In the genomic region with DNA sequence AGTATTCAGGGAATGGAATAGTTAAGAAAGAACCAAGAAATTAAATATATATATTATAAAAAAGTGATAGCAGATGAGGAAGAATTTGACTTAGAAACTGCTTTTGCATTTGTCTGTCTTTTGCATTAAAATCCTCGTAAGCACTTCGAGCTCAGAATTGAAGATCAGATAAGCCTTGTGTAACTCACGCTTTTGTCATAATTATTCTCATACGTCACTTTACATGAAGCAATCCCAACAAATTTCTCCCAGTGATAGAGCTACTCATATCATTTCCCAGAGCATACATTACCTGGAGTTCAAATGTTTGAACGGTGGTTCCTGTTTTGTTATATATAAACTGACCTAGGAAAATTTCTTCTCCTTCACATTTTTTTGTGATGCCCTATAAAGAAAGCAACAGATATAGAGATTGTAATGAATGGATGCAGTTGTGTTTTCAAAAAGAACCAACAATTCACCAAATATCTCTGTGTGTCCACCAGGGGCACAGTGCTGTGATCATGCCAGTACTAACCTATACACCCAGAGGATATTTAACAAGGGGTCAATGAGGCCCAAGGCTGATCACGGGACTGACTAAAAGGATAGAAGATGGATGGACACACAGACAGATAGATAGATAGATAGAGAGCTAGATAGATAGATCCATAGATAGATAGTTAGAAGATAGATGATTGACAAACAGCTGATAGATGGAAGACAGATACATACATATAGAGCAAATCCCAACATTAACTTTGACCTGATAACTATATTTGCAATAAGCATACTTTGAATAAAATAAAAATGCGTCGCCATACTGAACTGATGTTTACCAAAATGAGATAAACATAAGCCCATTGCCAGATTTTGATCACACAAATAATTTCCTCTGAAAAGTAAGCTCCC, we compare ENCODE assay signal across 13 cellular contexts. TPM values are rescaled to one million over a fixed set of nuclear protein-coding genes. Genes with fewer than 3 reads are reported as not detected.
DNase-seq lines count a peak whose midpoint lies in the region; ATAC-seq and TF ChIP-seq lines count a peak whose summit lies in the region.
"Had no signal": no experiment of that assay in that cellular context is flagged by ENCODE, and none has a peak within 500 bp of the region (broad histone marks: within the 10 kb centered on the region; RNA-seq: fewer than 3 reads in every experiment).

No MANE protein-coding gene starts in this region.

- no peak for TF ChIP-seq EP300 in SK-N-SH (IDR thresholded peaks at IDR 0.05; ENCODE audit: borderline replicate concordance in 1 of 2, low read depth in 1 of 2, low read length in 1 of 2)

- H3K27ac Mint-ChIP-seq in glutamatergic neuron (ENCODE audit: unreplicated experiment) = no peak overlapping the region

- H4K20me1 ChIP-seq in SK-N-SH (ENCODE audit: insufficient read depth) = no peaks in the 10 kb centered on the region

- H3K9ac ChIP-seq in SK-N-SH = no peak overlapping the region

- H3K36me3 Mint-ChIP-seq in glutamatergic neuron (ENCODE audit: unreplicated experiment) = no peaks in the 10 kb centered on the region

- H3F3A ChIP-seq in SK-N-SH (replicated peaks; ENCODE audit: insufficient read depth) = peaks cover 5% of the 10 kb centered on the region

- H2AFZ ChIP-seq in SK-N-SH (ENCODE audit: low read depth) = no peak overlapping the region

- peaks cover 2% of the 10 kb centered on the region for H3K9me3 Mint-ChIP-seq in glutamatergic neuron (ENCODE audit: unreplicated experiment)

- H3K4me1 Mint-ChIP-seq in glutamatergic neuron (ENCODE audit: low read depth, unreplicated experiment) = peaks cover 23% of the 10 kb centered on the region

- no peaks in the 10 kb centered on the region for H3K79me2 ChIP-seq in SK-N-SH (ENCODE audit: insufficient read depth)

- no peaks in the 10 kb centered on the region for H3K27me3 Mint-ChIP-seq in glutamatergic neuron (ENCODE audit: unreplicated experiment)

- H3K4me3 ChIP-seq in BE2C (ENCODE audit: low read depth, low read length) (no peak overlapping the region), HFF-Myc (replicated peaks; ENCODE audit: low read depth, low read length) (no peak overlapping the region), SK-N-SH (ENCODE audit: low read depth in 2 of 2, low read length in 1 of 2) (no peak overlapping the region)
- H3K4me3 ChIP-seq: lower lobe of right lung, vagina had no signal

- no peak for ATAC-seq in HG02642 (IDR thresholded peaks at IDR 0.05; ENCODE audit: poor library complexity, unreplicated experiment)
- ATAC-seq: lower lobe of right lung had no signal

- no peak overlapping the region for H3K4me2 ChIP-seq in SK-N-SH

- DNase-seq in BE2C (no peak), HFF-Myc (ENCODE audit: extremely low read depth, low read depth) (no peak), SK-N-SH (peak; percentile 56), glutamatergic neuron (peak; percentile 25), NCI-H510A (lab: John Stamatoyannopoulos, UW) (no peak), SIG-M5 (lab: John Stamatoyannopoulos, UW) (no peak)
- no peak for DNase-seq in activated CD4-positive, alpha-beta T cell treated with anti-CD3 and anti-CD28 coated beads, Interleukin-2, amount 50 U/mL, for 1 hour
- DNase-seq: lower lobe of right lung; NCI-H1436; stimulated activated CD4-positive, alpha-beta T cell treated with anti-CD3 and anti-CD28 coated beads, Interleukin-2, amount 100 ng/mL, for 48 hours had no signal

- H3K4me1 ChIP-seq in BE2C = no peaks in the 10 kb centered on the region
- no peaks in the 10 kb centered on the region; a peak in 1 of 4 replicates for H3K4me1 ChIP-seq in SK-N-SH (ENCODE audit: control insufficient read depth in 1 of 2, insufficient read depth in 2 of 2, low read depth in 1 of 2, low read length in 1 of 2)
- H3K4me1 ChIP-seq: vagina had no signal

- H3K9me2 ChIP-seq in SK-N-SH = no peaks in the 10 kb centered on the region

- H3K27ac ChIP-seq in SK-N-SH (ENCODE audit: low read depth in 2 of 2, low read length in 1 of 2) = no peak overlapping the region
- H3K27ac ChIP-seq: lower lobe of right lung, vagina had no signal

- H3K9me3 ChIP-seq in BE2C (no peaks in the 10 kb centered on the region), SK-N-SH (no peaks in the 10 kb centered on the region)
- H3K9me3 ChIP-seq: lower lobe of right lung, vagina had no signal

- no peaks in the 10 kb centered on the region for H3K27me3 ChIP-seq in BE2C
- no peaks in the 10 kb centered on the region; the same call in 1 of the 2 replicates for H3K27me3 ChIP-seq in SK-N-SH (ENCODE audit: insufficient read depth)
- H3K27me3 ChIP-seq: vagina had no signal

- CTCF ChIA-PET in SK-N-SH (lab: Yijun Ruan, JAX) = interaction anchor here (0.8 to 2.3 kb wide), 15 partner anchors 10 to 166 kb away, joined by 3 to 18 read pairs (median 4); no protein-coding TSS in a partner anchor

- no peak for TF ChIP-seq RAD21 in SK-N-SH (IDR thresholded peaks at IDR 0.05; ENCODE audit: low read length)

- TF ChIP-seq CTCF in BE2C (IDR thresholded peaks at IDR 0.05; ENCODE audit: low read depth, low read length) = peak; percentile 64
- peak; percentile 30 for TF ChIP-seq CTCF in HFF-Myc (IDR thresholded peaks at IDR 0.05; ENCODE audit: low read depth, low read length, missing control alignments)
- TF ChIP-seq CTCF in SK-N-SH (IDR thresholded peaks at IDR 0.05) = peak; percentile 66
- TF ChIP-seq CTCF in glutamatergic neuron (IDR thresholded peaks at IDR 0.05; ENCODE audit: partially characterized antibody, unreplicated experiment) = peak; percentile 59

- WGBS in SK-N-SH (ENCODE audit: low lambda C conversion rate) = 77% methylated on average over 8 of the region's 8 CpGs

- H3K4me3 Mint-ChIP-seq in glutamatergic neuron (ENCODE audit: unreplicated experiment) = no peak overlapping the region

- POLR2A ChIA-PET in SK-N-SH (lab: Yijun Ruan, JAX) = no interaction called here

- H3K36me3 ChIP-seq in BE2C (no peaks in the 10 kb centered on the region), SK-N-SH (replicated peaks in 1 of 2; ENCODE audit: control insufficient read depth in 1 of 2, insufficient read depth in 2 of 2, low read length in 1 of 2) (no peaks in the 10 kb centered on the region)
- H3K36me3 ChIP-seq: lower lobe of right lung, vagina had no signal

TF ChIP-seq in SK-N-SH, 30 proteins besides CTCF, POLR2A, EP300 and RAD21:
- TF ChIP-seq RFX5 (IDR thresholded peaks at IDR 0.05; ENCODE audit: low read length) (no peak), NFIC (IDR thresholded peaks at IDR 0.05; ENCODE audit: borderline replicate concordance) (no peak)
- TF ChIP-seq, protein P1, sequence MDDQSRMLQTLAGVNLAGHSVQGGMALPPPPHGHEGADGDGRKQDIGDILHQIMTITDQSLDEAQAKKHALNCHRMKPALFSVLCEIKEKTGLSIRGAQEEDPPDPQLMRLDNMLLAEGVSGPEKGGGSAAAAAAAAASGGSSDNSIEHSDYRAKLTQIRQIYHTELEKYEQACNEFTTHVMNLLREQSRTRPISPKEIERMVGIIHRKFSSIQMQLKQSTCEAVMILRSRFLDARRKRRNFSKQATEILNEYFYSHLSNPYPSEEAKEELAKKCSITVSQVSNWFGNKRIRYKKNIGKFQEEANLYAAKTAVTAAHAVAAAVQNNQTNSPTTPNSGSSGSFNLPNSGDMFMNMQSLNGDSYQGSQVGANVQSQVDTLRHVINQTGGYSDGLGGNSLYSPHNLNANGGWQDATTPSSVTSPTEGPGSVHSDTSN (IDR thresholded peaks at IDR 0.05) = no peak

RNA-seq across cellular contexts. Expression of a gene that starts 9.3 kb away (rescaled TPM):
- 27.7 TPM for polyA plus RNA-seq in BE2C (2012; ENCODE audit: insufficient read depth, insufficient read length, low read depth)
- polyA plus RNA-seq in SK-N-SH (2012; rRNA removed) = 17.8 and 22.9 TPM in 2 replicates
- 23.4 and 25.8 TPM in 2 replicates for polyA plus RNA-seq in SK-N-SH (2012; cell fraction: cytosol; rRNA removed)
- polyA plus RNA-seq in SK-N-SH (2012; cell fraction: nucleus; rRNA removed) = 13.7 and 23.4 TPM in 2 replicates
- 40.6 TPM for total RNA-seq in glutamatergic neuron (ENCODE audit: unreplicated experiment)

RNA-seq across cellular contexts. Expression of a gene that starts 40.2 kb away (rescaled TPM):
- polyA plus RNA-seq in BE2C (2012; ENCODE audit: insufficient read depth, insufficient read length, low read depth) = 0.31 TPM
- polyA plus RNA-seq in SK-N-SH (2012; rRNA removed) = 0.12 TPM in 1 of 2 replicates, not detected in the other
- not detected in 2 replicates for polyA plus RNA-seq in SK-N-SH (2012; cell fraction: cytosol; rRNA removed)
- 0.07 TPM in 2 replicates for polyA plus RNA-seq in SK-N-SH (2012; cell fraction: nucleus; rRNA removed)
- not detected for total RNA-seq in glutamatergic neuron (ENCODE audit: unreplicated experiment)
- total RNA-seq: dermis microvascular lymphatic vessel endothelial cell, lower lobe of right lung, vagina had no signal

RNA-seq across cellular contexts. Expression of a gene that starts 40.5 kb away (rescaled TPM):
- polyA plus RNA-seq in BE2C (2012; ENCODE audit: insufficient read depth, insufficient read length, low read depth) = 0.25 TPM
- polyA plus RNA-seq in SK-N-SH (2012; rRNA removed) = 0.10 TPM in 2 replicates
- 0.08 and 0.16 TPM in 2 replicates for polyA plus RNA-seq in SK-N-SH (2012; cell fraction: cytosol; rRNA removed)
- polyA plus RNA-seq in SK-N-SH (2012; cell fraction: nucleus; rRNA removed) = 0.06 and 0.12 TPM in 2 replicates
- 0.17 TPM for total RNA-seq in glutamatergic neuron (ENCODE audit: unreplicated experiment)

RNA-seq across cellular contexts. Expression of a gene that starts 46.6 kb away (rescaled TPM):
- not detected for polyA plus RNA-seq in BE2C (2012; ENCODE audit: insufficient read depth, insufficient read length, low read depth)
- 0.41 and 0.71 TPM in 2 replicates for polyA plus RNA-seq in SK-N-SH (2012; rRNA removed)
- polyA plus RNA-seq in SK-N-SH (2012; cell fraction: cytosol; rRNA removed) = 0.50 TPM in 2 replicates
- 0.28 and 0.93 TPM in 2 replicates for polyA plus RNA-seq in SK-N-SH (2012; cell fraction: nucleus; rRNA removed)
- not detected for total RNA-seq in glutamatergic neuron (ENCODE audit: unreplicated experiment)
- total RNA-seq: vagina had no signal

Comparison
In these comparisons a context has a peak if more than half of its experiments do, and no peak if none do; other contexts are left out.
1. DNase-seq: peak in SK-N-SH (single experiment) and glutamatergic neuron (single experiment); none in BE2C (single experiment), HFF-Myc (single experiment), activated CD4-positive, alpha-beta T cell treated with anti-CD3 and anti-CD28 coated beads, Interleukin-2, amount 50 U/mL, for 1 hour (single experiment), NCI-H510A (single experiment) and SIG-M5 (single experiment).
2. Peak in every context shown above with its lines, with median percentiles within 50 percentile points of each other: CTCF ChIP-seq.